In genomic region chr1:218447010-218447689, GRCh38 we compare ENCODE assay signal across 27 cellular contexts.
A peak's percentile ranks its signal among the peaks of the same experiment; 100 is the strongest.
DNase-seq lines count a peak whose midpoint lies in the region; ATAC-seq and TF ChIP-seq lines count a peak whose summit lies in the region.
"Had no signal": no experiment of that assay in that cellular context is flagged by ENCODE, and none has a peak within 500 bp of the region (broad histone marks: within the 10 kb centered on the region; RNA-seq: fewer than 3 reads in every experiment).

No MANE protein-coding gene starts in this region.

- H3K4me3 ChIP-seq in esophagus muscularis mucosa = no peak overlapping the region
- no peak overlapping the region for H3K4me3 ChIP-seq in right cardiac atrium (ENCODE audit: low read length)
- H3K4me3 ChIP-seq in skeletal muscle satellite cell (ENCODE audit: low read length) = no peak overlapping the region
- H3K4me3 ChIP-seq: Peyer's patch, uterus had no signal

- H3K27me3 ChIP-seq in esophagus muscularis mucosa = no peaks in the 10 kb centered on the region
- no peaks in the 10 kb centered on the region for H3K27me3 ChIP-seq in right cardiac atrium (ENCODE audit: control insufficient read depth, insufficient read depth)
- no peaks in the 10 kb centered on the region for H3K27me3 ChIP-seq in skeletal muscle satellite cell (ENCODE audit: control insufficient read depth, insufficient read depth, low read length)
- H3K27me3 ChIP-seq: neutrophil, Peyer's patch, uterus had no signal

- H3K9me3 ChIP-seq in esophagus muscularis mucosa (no peaks in the 10 kb centered on the region), right cardiac atrium (ENCODE audit: control insufficient read depth, low read length) (no peaks in the 10 kb centered on the region), skeletal muscle satellite cell (replicated peaks; ENCODE audit: low read length) (no peaks in the 10 kb centered on the region)
- H3K9me3 ChIP-seq: neutrophil, Peyer's patch, uterus had no signal

- ATAC-seq in right cardiac atrium (peak; percentile 61 to 91), HG03039 (IDR thresholded peaks at IDR 0.05; ENCODE audit: unreplicated experiment) (no peak), GM18502 (IDR thresholded peaks at IDR 0.05; ENCODE audit: poor library complexity, unreplicated experiment) (no peak)
- ATAC-seq: activated T-helper 17 cell treated with anti-CD3 and anti-CD28 coated beads, Interleukin-2, amount 50 U/mL, for 72 hours; stimulated activated effector memory CD8-positive, alpha-beta T cell treated with anti-CD3 and anti-CD28 coated beads, Interleukin-12 subunit alpha, Interleukin-12 subunit beta, amount 100 ng/mL, for 72 hours had no signal

- no peak for TF ChIP-seq CTCF in esophagus muscularis mucosa (IDR thresholded peaks at IDR 0.05)

- H3K4me2 ChIP-seq in skeletal muscle satellite cell (ENCODE audit: low read length) = peak overlapping the region; percentile 15

- DNase-seq in Ammon's horn (ENCODE audit: low spot score) (peak; percentile 15), esophagus muscularis mucosa (ENCODE audit: extremely low spot score) (no peak), right cardiac atrium (peak; percentile 26 to 66 (median 27)), EL (no peak), D341Med (ENCODE audit: low spot score) (no peak)
- DNase-seq: activated CD4-positive, alpha-beta memory T cell treated with anti-CD3 and anti-CD28 coated beads, Interleukin-2, amount 10 ng/mL, durations not matched to agents 7 days and 5 days; activated CD4-positive, alpha-beta T cell treated with anti-CD3 and anti-CD28 coated beads for 1 hour; activated CD8-positive, alpha-beta memory T cell treated with anti-CD3 and anti-CD28 coated beads, Interleukin-2, amount 50 U/mL, for 48 hours; activated naive CD4-positive, alpha-beta T cell treated with anti-CD3 and anti-CD28 coated beads, Interleukin-2, amount 50 U/mL, for 16 hours; amniotic stem cell; Calu3; DND-41; effector CD4-positive, alpha-beta T cell; H9; naive B cell; NCI-H1436; NCI-H2081 treated with DMSO at 0.1 percent for 48 hours; NCI-H345; NCI-H69; Peyer's patch; uterus had no signal

- intact Hi-C loops in esophagus muscularis mucosa (cut with DNase I) = no loop called here
- intact Hi-C loops in right cardiac atrium (cut with DNase I) = loop anchor here in 1 of 4 donors (10.0 kb wide), 1 partner anchor 82 kb away; no protein-coding TSS in a partner anchor

- 78% methylated on average over 7 of the region's 7 CpGs for WGBS in esophagus muscularis mucosa
- 65% methylated on average over 7 of the region's 7 CpGs for WGBS in right cardiac atrium

- peak overlapping the region; percentile 47 for H3K9ac ChIP-seq in skeletal muscle satellite cell (ENCODE audit: low read depth, low read length)

- no peak for TF ChIP-seq POLR2A in esophagus muscularis mucosa (IDR thresholded peaks at IDR 0.05; ENCODE audit: low read depth)

- H3K36me3 ChIP-seq in esophagus muscularis mucosa (no peaks in the 10 kb centered on the region), skeletal muscle satellite cell (ENCODE audit: insufficient read depth, low read length) (no peaks in the 10 kb centered on the region)
- H3K36me3 ChIP-seq: neutrophil, Peyer's patch, uterus had no signal

- TF ChIP-seq EP300 in esophagus muscularis mucosa (IDR thresholded peaks at IDR 0.05) = peak; percentile 42

- peaks cover 0 to 4% (median 2%) of the 10 kb centered on the region in 4 donors for H3K4me1 ChIP-seq in esophagus muscularis mucosa
- H3K4me1 ChIP-seq in right cardiac atrium (ENCODE audit: control insufficient read depth, insufficient read depth, low read length) = no peaks in the 10 kb centered on the region
- H3K4me1 ChIP-seq in skeletal muscle satellite cell (ENCODE audit: control insufficient read depth, insufficient read depth, low read length) = peaks cover 14% of the 10 kb centered on the region
- H3K4me1 ChIP-seq: Peyer's patch, uterus had no signal

- H3K27ac ChIP-seq in esophagus muscularis mucosa (replicated peaks in 1 of 4) (peak overlapping the region; percentile 33 to 71 (median 46)), right cardiac atrium (ENCODE audit: low read length) (peak overlapping the region; percentile 67)
- H3K27ac ChIP-seq: neutrophil, uterus had no signal

Comparison
In these comparisons a context has a peak if more than half of its experiments do, and no peak if none do; other contexts are left out.
1. DNase-seq: peak in Ammon's horn (single experiment) and right cardiac atrium (3 of 3); none in esophagus muscularis mucosa (single experiment), EL (single experiment) and D341Med (single experiment).
2. ATAC-seq: peak in right cardiac atrium (2 of 2); none in HG03039 (single experiment) and GM18502 (single experiment).